Comparison of ENCODE assay signal across 1 cellular context in the genomic region with DNA sequence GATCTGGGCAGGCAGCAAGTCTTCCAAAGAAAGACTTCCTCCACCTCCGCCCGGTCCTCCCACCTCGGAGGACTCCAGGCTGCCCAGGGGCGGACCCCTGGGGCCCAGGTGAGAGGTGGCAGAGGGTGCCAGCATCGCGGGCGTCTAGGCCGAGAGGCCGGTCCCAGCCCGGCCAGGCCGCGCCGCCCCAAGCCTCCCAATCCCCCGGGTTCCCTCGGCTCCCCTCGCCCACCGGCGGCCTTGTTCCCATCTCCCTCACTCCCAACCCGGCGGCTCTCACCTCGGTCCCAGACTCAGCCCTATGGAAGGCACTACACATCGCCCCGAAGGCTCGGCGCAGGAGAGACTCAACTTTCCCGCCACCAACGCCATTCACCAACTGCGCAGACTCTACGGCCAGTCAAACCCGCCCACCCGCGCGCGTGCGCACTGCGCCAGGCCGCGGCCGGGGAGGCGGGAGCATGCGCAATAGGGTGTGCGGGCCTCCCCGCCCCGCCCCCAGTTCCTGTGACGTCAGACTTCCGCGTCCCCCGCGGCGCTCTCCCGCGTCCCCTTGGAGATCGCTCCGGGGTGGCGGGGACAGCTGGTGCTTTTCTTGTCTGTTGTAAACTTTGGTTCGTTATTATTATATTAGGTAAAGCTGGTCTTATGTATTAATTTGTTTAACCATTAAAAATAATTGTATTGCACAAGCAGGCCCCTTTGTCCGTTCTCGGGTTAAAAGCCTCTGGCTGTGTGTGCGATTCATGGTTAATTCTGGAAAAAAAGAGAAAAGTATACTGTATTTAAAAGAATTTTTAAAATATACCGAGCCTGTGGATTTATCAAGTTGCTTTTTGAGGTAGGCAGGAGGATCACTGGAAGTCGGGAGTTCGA.
TF ChIP-seq lines count a peak whose summit lies in the region.

Gene XRCC2 (minus strand): TSS at position 381 of the 876 bp plus-strand sequence. CDS start 62 bp downstream, at position 319.

TF ChIP-seq in HCT116, 20 proteins besides CTCF, POLR2A, EP300 and RAD21 (continued from another document):
- TF ChIP-seq, protein P1, sequence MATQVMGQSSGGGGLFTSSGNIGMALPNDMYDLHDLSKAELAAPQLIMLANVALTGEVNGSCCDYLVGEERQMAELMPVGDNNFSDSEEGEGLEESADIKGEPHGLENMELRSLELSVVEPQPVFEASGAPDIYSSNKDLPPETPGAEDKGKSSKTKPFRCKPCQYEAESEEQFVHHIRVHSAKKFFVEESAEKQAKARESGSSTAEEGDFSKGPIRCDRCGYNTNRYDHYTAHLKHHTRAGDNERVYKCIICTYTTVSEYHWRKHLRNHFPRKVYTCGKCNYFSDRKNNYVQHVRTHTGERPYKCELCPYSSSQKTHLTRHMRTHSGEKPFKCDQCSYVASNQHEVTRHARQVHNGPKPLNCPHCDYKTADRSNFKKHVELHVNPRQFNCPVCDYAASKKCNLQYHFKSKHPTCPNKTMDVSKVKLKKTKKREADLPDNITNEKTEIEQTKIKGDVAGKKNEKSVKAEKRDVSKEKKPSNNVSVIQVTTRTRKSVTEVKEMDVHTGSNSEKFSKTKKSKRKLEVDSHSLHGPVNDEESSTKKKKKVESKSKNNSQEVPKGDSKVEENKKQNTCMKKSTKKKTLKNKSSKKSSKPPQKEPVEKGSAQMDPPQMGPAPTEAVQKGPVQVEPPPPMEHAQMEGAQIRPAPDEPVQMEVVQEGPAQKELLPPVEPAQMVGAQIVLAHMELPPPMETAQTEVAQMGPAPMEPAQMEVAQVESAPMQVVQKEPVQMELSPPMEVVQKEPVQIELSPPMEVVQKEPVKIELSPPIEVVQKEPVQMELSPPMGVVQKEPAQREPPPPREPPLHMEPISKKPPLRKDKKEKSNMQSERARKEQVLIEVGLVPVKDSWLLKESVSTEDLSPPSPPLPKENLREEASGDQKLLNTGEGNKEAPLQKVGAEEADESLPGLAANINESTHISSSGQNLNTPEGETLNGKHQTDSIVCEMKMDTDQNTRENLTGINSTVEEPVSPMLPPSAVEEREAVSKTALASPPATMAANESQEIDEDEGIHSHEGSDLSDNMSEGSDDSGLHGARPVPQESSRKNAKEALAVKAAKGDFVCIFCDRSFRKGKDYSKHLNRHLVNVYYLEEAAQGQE (IDR thresholded peaks at IDR 0.05; ENCODE audit: low read depth), result no peak
- TF ChIP-seq EZH2phosphoT487 (IDR thresholded peaks at IDR 0.05; ENCODE audit: borderline replicate concordance), result no peak
- TF ChIP-seq ZNF274 (IDR thresholded peaks at IDR 0.05; ENCODE audit: low read depth, low read length), result no peak
- TF ChIP-seq MAX (IDR thresholded peaks at IDR 0.05), result peak; percentile 59
- peak; percentile 74 for TF ChIP-seq EGR1 (IDR thresholded peaks at IDR 0.05; ENCODE audit: low read depth)
- peak; percentile 61 for TF ChIP-seq SP1 (IDR thresholded peaks at IDR 0.05; ENCODE audit: low read depth)
- TF ChIP-seq CBX3 (IDR thresholded peaks at IDR 0.05; ENCODE audit: low read depth), result no peak
- no peak for TF ChIP-seq FOSL1 (IDR thresholded peaks at IDR 0.05; ENCODE audit: low read depth)
- TF ChIP-seq, protein P2, sequence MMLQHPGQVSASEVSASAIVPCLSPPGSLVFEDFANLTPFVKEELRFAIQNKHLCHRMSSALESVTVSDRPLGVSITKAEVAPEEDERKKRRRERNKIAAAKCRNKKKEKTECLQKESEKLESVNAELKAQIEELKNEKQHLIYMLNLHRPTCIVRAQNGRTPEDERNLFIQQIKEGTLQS (IDR thresholded peaks at IDR 0.05), result no peak; the same call in 1 of the 2 replicates
